8 cellular contexts compared by ENCODE assay signal in the genomic region with DNA sequence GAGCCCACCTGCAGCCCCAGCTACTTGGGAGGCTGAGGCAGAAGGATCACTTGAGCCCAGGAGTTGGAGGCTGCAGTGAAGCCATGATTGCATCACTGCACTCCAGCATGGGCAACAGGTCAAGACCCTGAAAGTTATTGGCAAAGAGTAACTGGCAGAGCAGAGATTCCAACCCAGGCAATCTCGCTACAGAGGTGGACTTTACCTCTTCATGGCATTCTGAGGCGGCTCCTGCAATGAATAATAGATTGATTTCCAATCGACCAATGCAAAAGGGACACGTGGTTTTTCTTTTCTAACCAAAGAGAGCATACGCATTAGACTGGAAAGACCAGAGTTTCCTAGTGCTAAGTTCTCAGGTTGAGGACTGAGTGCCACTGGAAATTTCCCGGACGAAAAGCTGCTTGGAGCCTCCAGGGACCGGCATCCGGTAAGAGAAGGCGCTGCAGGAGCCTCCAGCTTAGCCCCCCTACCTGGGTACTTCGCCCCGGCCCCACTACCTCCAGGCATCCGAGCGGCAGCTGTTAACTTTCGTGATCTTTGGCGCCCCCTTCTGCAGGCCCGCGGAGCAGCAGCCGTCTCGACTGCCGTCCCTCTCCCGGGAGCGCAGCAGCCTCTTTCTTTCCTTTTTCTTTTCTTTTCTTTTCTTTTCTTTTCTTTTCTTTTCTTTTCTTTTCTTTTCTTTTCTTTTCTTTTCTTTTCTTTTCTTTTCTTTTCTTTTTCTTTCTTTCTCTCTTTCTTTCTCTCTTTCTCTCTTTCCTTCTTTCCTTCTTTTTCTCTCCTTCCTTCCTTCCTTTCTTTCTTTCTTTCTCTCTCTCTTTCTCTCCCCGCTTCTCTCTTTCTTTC. TPM values are rescaled to one million over a fixed set of nuclear protein-coding genes. Genes with fewer than 3 reads are reported as not detected.
DNase-seq lines count a peak whose midpoint lies in the region; ATAC-seq and TF ChIP-seq lines count a peak whose summit lies in the region.

No MANE protein-coding gene starts in this region.

- H3K4me3 ChIP-seq in astrocyte of the spinal cord (ENCODE audit: low read depth, low read length) (no peak overlapping the region), iPS-18c (ENCODE audit: insufficient read depth, low read depth, low read length) (0 out of 2 replicates have a peak overlapping the region, but pooled peaks have one; percentile 28)

- H3K9me3 ChIP-seq in iPS-18c (ENCODE audit: control insufficient read depth, insufficient read depth, low read length): no peaks in the 10 kb centered on the region

- TF ChIP-seq CTCF in astrocyte of the spinal cord (IDR thresholded peaks at IDR 0.05; ENCODE audit: low read depth, low read length): peak; percentile 85

- DNase-seq in G401 (ENCODE audit: low spot score) (peak; percentile 70), NCI-H1092 (lab: John Stamatoyannopoulos, UW) (peak; percentile 77), T-helper 22 cell (ENCODE audit: low read depth) (peak; percentile 61), astrocyte of the spinal cord (ENCODE audit: low read depth, low spot score) (peak; percentile 48)
- DNase-seq in stimulated activated CD4-positive, alpha-beta T cell treated with anti-CD3 and anti-CD28 coated beads, Interleukin-12 subunit alpha, Interleukin-12 subunit beta, amount 100 ng/mL, for 24 hours (ENCODE audit: low read depth in 2 of 2): peak; percentile 50 to 82

- in situ Hi-C loops in G401 (cut with HindIII; ENCODE audit: low sequenced_read_pairs): no loop called here
- in situ Hi-C loops in astrocyte of the spinal cord (cut with HindIII; ENCODE audit: low sequenced_read_pairs): no loop called here

- ATAC-seq in HG02840 (IDR thresholded peaks at IDR 0.05; ENCODE audit: low FRiP score, unreplicated experiment) (no peak), HG03139 (IDR thresholded peaks at IDR 0.05; ENCODE audit: unreplicated experiment) (no peak)

RNA-seq across cellular contexts. Expression of gene MBLAC1, which starts 4.1 kb away (rescaled TPM):
- 1.7 and 2.9 TPM in 2 replicates for total RNA-seq in G401 (2014; rRNA removed; shearing (Covaris generic))

RNA-seq across cellular contexts. Expression of gene CNPY4, which starts 11.4 kb away (rescaled TPM):
- 26.6 and 30.0 TPM in 2 replicates for total RNA-seq in G401 (2014; rRNA removed; shearing (Covaris generic))

RNA-seq across cellular contexts. Expression of gene TAF6, which starts 11.7 kb away (rescaled TPM):
- total RNA-seq in G401 (2014; rRNA removed; shearing (Covaris generic)): 26.6 and 45.6 TPM in 2 replicates

RNA-seq across cellular contexts. Expression of gene LAMTOR4, which starts 17.9 kb away (rescaled TPM):
- 97.5 and 231 TPM in 2 replicates for total RNA-seq in G401 (2014; rRNA removed; shearing (Covaris generic))

RNA-seq across cellular contexts. Expression of gene TRAPPC14, which starts 27.7 kb away (rescaled TPM):
- 9.0 and 14.4 TPM in 2 replicates for total RNA-seq in G401 (2014; rRNA removed; shearing (Covaris generic))
